ENCODE assay signal across 23 cellular contexts in the genomic region with DNA sequence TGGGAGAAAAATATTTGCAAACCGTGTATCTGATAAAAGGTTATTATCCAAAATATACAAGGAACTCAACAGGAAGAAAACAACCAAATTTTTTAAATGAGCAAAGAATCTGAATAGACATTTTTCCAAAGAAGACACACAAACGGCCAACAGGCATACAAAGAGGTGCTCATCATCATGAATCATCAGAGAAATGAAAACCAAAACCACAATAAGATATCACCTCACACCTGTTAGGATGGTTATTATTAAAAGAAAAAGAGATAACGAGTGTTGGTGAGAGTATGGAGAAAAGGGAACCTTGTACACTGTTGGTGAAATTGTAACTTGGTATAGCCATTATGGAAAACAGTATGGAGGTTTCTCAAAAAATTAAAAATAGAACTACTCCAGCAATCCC.
DNase-seq lines count a peak whose midpoint lies in the region; ATAC-seq, FAIRE-seq and TF ChIP-seq lines count a peak whose summit lies in the region.
"Had no signal": no experiment of that assay in that cellular context is flagged by ENCODE, and none has a peak within 500 bp of the region (broad histone marks: within the 10 kb centered on the region; RNA-seq: fewer than 3 reads in every experiment).

No MANE protein-coding gene starts in this region.

- TF ChIP-seq RAD21 in A549 (conservative IDR thresholded peaks at IDR 0.05 in 1 of 2, IDR thresholded peaks at IDR 0.05 in 1 of 2), result no peak

- no peak overlapping the region for H3K9ac ChIP-seq in keratinocyte (ENCODE audit: control insufficient read depth, extremely low read depth, insufficient read depth, low read length)

- H4K20me1 ChIP-seq in keratinocyte (ENCODE audit: control insufficient read depth, extremely low read depth, insufficient read depth, low read length), result no peaks in the 10 kb centered on the region

- dilution Hi-C loops in keratinocyte (cut with MboI; ENCODE audit: extremely low pct_ligation_motif_present, low sequenced_read_pairs), result no loop called here

- H3K9me3 ChIP-seq in A549 (no peaks in the 10 kb centered on the region), keratinocyte (ENCODE audit: control insufficient read depth, low read depth, low read length) (no peaks in the 10 kb centered on the region)
- H3K9me3 ChIP-seq: BE2C, SJCRH30 had no signal

- H2AFZ ChIP-seq in keratinocyte (ENCODE audit: control insufficient read depth, low read length), result no peak overlapping the region
- H2AFZ ChIP-seq: GM23338, PC-9 had no signal

- WGBS in A549 (ENCODE audit: missing lambda C conversion rate), result 48% methylated on average over 3 of the region's 3 CpGs

- H3K9me1 ChIP-seq in keratinocyte (ENCODE audit: control insufficient read depth, extremely low read depth, insufficient read depth, low read length), result no peaks in the 10 kb centered on the region

- CTCF ChIA-PET in A549 (lab: Yijun Ruan, JAX), result no interaction called here

- FAIRE-seq in A549 (lab: Jason Lieb, UNC) (peak; percentile 7), RCC 7860 (lab: Jason Lieb, UNC) (peak; percentile 16), keratinocyte (lab: Jason Lieb, UNC) (peak; percentile 91)
- FAIRE-seq: GM12892, GM18507 had no signal

- POLR2A ChIA-PET in A549 (lab: Yijun Ruan, JAX), result no interaction called here

- H3K4me1 ChIP-seq in A549, result peaks cover 8% of the 10 kb centered on the region; the same call in 1 of the 3 replicates
- peaks cover 8% of the 10 kb centered on the region for H3K4me1 ChIP-seq in keratinocyte (ENCODE audit: control insufficient read depth, extremely low read depth, insufficient read depth, low read length)
- H3K4me1 ChIP-seq: BE2C had no signal

- H3K4me3 ChIP-seq in A549, result no peak overlapping the region
- no peak overlapping the region for H3K4me3 ChIP-seq in keratinocyte (ENCODE audit: control insufficient read depth in 2 of 3, extremely low read depth in 1 of 3, insufficient read depth in 2 of 3, low read depth in 1 of 3, low read length in 3 of 3)
- H3K4me3 ChIP-seq: GM23338, PC-9, SJCRH30 had no signal

- H3K27me3 ChIP-seq in keratinocyte (ENCODE audit: control insufficient read depth, extremely low read depth, insufficient read depth, low read length), result no peaks in the 10 kb centered on the region
- H3K27me3 ChIP-seq: BE2C, SJCRH30 had no signal

- ATAC-seq in A549 (no peak), HG02870 (IDR thresholded peaks at IDR 0.05; ENCODE audit: unreplicated experiment) (peak; percentile 44)
- ATAC-seq: GM23338 had no signal

- TF ChIP-seq EP300 in A549 (IDR thresholded peaks at IDR 0.05), result no peak

- H3K36me3 ChIP-seq in keratinocyte (ENCODE audit: control insufficient read depth in 2 of 2, extremely low read depth in 1 of 2, insufficient read depth in 2 of 2, low read length in 2 of 2), result no peaks in the 10 kb centered on the region
- H3K36me3 ChIP-seq: BE2C, SJCRH30 had no signal

- H3K4me2 ChIP-seq in A549, result no peak overlapping the region; the same call in 2 of the 3 replicates
- H3K4me2 ChIP-seq in keratinocyte (ENCODE audit: control insufficient read depth, extremely low read depth, insufficient read depth, low read depth, low read length), result no peak overlapping the region
- H3K4me2 ChIP-seq: GM23338, PC-9 had no signal

- TF ChIP-seq CTCF in A549 (IDR thresholded peaks at IDR 0.05) (no peak), keratinocyte (optimal IDR thresholded peaks at IDR 0.05 in 1 of 3, IDR thresholded peaks at IDR 0.05 in 1 of 3, conservative IDR thresholded peaks at IDR 0.05 in 1 of 3; ENCODE audit: extremely low read depth in 1 of 3, insufficient read depth in 2 of 3, low read length in 3 of 3) (no peak)

- DNase-seq in A549 (ENCODE audit: low read depth in 1 of 2, low spot score in 1 of 2) (no peak), RCC 7860 (ENCODE audit: low spot score) (no peak), keratinocyte (ENCODE audit: low read depth, low spot score) (no peak), DMS 273 treated with DMSO at 0.1 percent for 48 hours (lab: John Stamatoyannopoulos, UW) (no peak), amygdala (lab: John Stamatoyannopoulos, UW) (no peak), NCI-H1048 (lab: John Stamatoyannopoulos, UW) (no peak)
- DNase-seq: BE2C; CD4-positive, CD25-positive, alpha-beta regulatory T cell; COR-L47; DMS153; EL; NCI-H1105 treated with DMSO at 0.1 percent for 48 hours; NCI-H1694; NCI-H2107; NCI-H2227 treated with DMSO at 0.1 percent for 48 hours; NCI-H510A treated with DMSO at 0.1 percent for 48 hours; NCI-H774; PC-9 had no signal

- TF ChIP-seq POLR2A in A549 (IDR thresholded peaks at IDR 0.05; ENCODE audit: low read length), result no peak

- no peaks in the 10 kb centered on the region for H3K79me2 ChIP-seq in keratinocyte (ENCODE audit: control insufficient read depth, insufficient read depth, low read length)

- no peak overlapping the region for H3K27ac ChIP-seq in A549
- no peak overlapping the region for H3K27ac ChIP-seq in keratinocyte (ENCODE audit: control insufficient read depth, insufficient read depth, low read length)
- H3K27ac ChIP-seq: PC-9, SJCRH30 had no signal

TF ChIP-seq in A549, 52 proteins besides CTCF, POLR2A, EP300 and RAD21:
- TF ChIP-seq CBX2 (IDR thresholded peaks at IDR 0.05; ENCODE audit: borderline replicate concordance, low read depth) (no peak), CHD4 (IDR thresholded peaks at IDR 0.05; ENCODE audit: borderline replicate concordance) (no peak), JUNB (IDR thresholded peaks at IDR 0.05) (no peak), FOSB (CRISPR knock-in tag; IDR thresholded peaks at IDR 0.05) (no peak), CEBPB (IDR thresholded peaks at IDR 0.05) (no peak), HEYL (CRISPR knock-in tag; IDR thresholded peaks at IDR 0.05) (no peak)
